18 cellular contexts compared by ENCODE assay signal in the genomic region with DNA sequence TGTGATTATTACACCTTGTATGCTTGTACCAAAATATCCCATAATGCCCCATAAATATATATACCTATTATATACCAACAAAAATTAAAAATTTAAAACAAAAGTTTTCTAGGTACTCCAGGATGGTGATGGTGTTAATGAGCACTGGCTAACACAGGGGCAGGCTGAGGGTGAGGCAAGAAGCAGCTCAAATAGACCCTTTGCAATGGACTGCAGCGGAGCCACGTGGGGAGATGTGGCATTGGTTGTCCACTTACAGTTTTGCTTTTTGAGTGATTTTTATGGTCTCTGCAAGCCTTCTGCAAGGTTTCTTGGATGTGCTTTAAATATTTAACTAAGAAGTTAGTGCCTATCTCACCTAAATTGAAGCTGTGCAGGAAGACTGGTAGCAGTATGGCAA.
"Had no signal": no experiment of that assay in that cellular context is flagged by ENCODE, and none has a peak within 500 bp of the region (broad histone marks: within the 10 kb centered on the region; RNA-seq: fewer than 3 reads in every experiment).

No MANE protein-coding gene starts in this region.

- H3K9me3 ChIP-seq: esophagus muscularis mucosa, heart right ventricle, left lung, spleen, testis, upper lobe of left lung had no signal

- H3K36me3 Mint-ChIP-seq: stimulated activated memory B cell treated with anti-CD40 and anti-IgM and Interleukin-4, amounts not matched to agents 10 μg/mL and 1 μg/mL and 100 μg/mL, for 72 hours; WTC11 had no signal

- H3K4me3 Mint-ChIP-seq: activated CD4-positive, alpha-beta T cell treated with anti-CD3 and anti-CD28 coated beads for 36 hours; activated naive CD8-positive, alpha-beta T cell treated with anti-CD3 and anti-CD28 coated beads for 36 hours; nephron progenitor cell; stimulated activated memory B cell treated with anti-CD40 and anti-IgM and Interleukin-4, amounts not matched to agents 10 μg/mL and 1 μg/mL and 100 μg/mL, for 72 hours; WTC11 had no signal

- ATAC-seq: activated CD4-positive, alpha-beta T cell treated with anti-CD3 and anti-CD28 coated beads for 36 hours; WTC11 had no signal

- H3K27me3 ChIP-seq: cardiac muscle cell, left lung, testis, upper lobe of left lung had no signal

- DNase-seq: activated CD4-positive, alpha-beta T cell treated with anti-CD3 and anti-CD28 coated beads for 36 hours; activated CD4-positive, alpha-beta T cell treated with anti-CD3 and anti-CD28 coated beads, Interleukin-2, amount 50 U/mL, for 48 hours; activated naive CD8-positive, alpha-beta T cell treated with anti-CD3 and anti-CD28 coated beads for 36 hours; amniotic stem cell; dermis blood vessel endothelial cell; effector memory CD4-positive, alpha-beta T cell; heart right ventricle; left lung; nephron progenitor cell; nucleus accumbens; spleen; stimulated activated CD4-positive, alpha-beta T cell treated with anti-CD3 and anti-CD28 coated beads, Interleukin-4, amount 100 ng/mL, for 4 hours; testis; upper lobe of left lung had no signal

- H3K4me1 Mint-ChIP-seq: activated CD4-positive, alpha-beta T cell treated with anti-CD3 and anti-CD28 coated beads for 36 hours; activated naive CD8-positive, alpha-beta T cell treated with anti-CD3 and anti-CD28 coated beads for 36 hours had no signal

- H3K36me3 ChIP-seq: cardiac muscle cell, esophagus muscularis mucosa, heart right ventricle, left lung, spleen, upper lobe of left lung had no signal

- H3K4me3 ChIP-seq: cardiac muscle cell, esophagus muscularis mucosa, heart right ventricle, left lung, spleen, testis, upper lobe of left lung had no signal

- H3K27ac ChIP-seq: cardiac muscle cell, esophagus muscularis mucosa, heart right ventricle, left lung, testis, upper lobe of left lung had no signal

- H3K9me3 Mint-ChIP-seq: activated naive CD8-positive, alpha-beta T cell treated with anti-CD3 and anti-CD28 coated beads for 36 hours; nephron progenitor cell; stimulated activated memory B cell treated with anti-CD40 and anti-IgM and Interleukin-4, amounts not matched to agents 10 μg/mL and 1 μg/mL and 100 μg/mL, for 72 hours; WTC11 had no signal

- H3K27ac Mint-ChIP-seq: activated CD4-positive, alpha-beta T cell treated with anti-CD3 and anti-CD28 coated beads for 36 hours; activated naive CD8-positive, alpha-beta T cell treated with anti-CD3 and anti-CD28 coated beads for 36 hours; nephron progenitor cell; stimulated activated memory B cell treated with anti-CD40 and anti-IgM and Interleukin-4, amounts not matched to agents 10 μg/mL and 1 μg/mL and 100 μg/mL, for 72 hours; WTC11 had no signal

- H3K4me1 ChIP-seq: esophagus muscularis mucosa had no signal
